8 cellular contexts compared by ENCODE assay signal in genomic region chr10:110535958-110536891, GRCh38. TPM values are rescaled to one million over a fixed set of nuclear protein-coding genes. Genes with fewer than 3 reads are reported as not detected.
A peak's percentile ranks its signal among the peaks of the same experiment; 100 is the strongest.
DNase-seq lines count a peak whose midpoint lies in the region; ATAC-seq, FAIRE-seq and TF ChIP-seq lines count a peak whose summit lies in the region.

No MANE protein-coding gene starts in this region.

- TF ChIP-seq EP300 in H1 (IDR thresholded peaks at IDR 0.05; ENCODE audit: borderline replicate concordance in 1 of 2, low read depth in 2 of 2, low read length in 2 of 2), result no peak

- H3K56ac ChIP-seq in H1 (replicated peaks; ENCODE audit: insufficient read length, low read depth, low read length), result no peak overlapping the region

- H2BK15ac ChIP-seq in H1 (ENCODE audit: low read length), result no peak overlapping the region

- H2BK5ac ChIP-seq in H1 (ENCODE audit: low read depth, low read length), result no peak overlapping the region

- H4K91ac ChIP-seq in H1 (replicated peaks; ENCODE audit: insufficient read length, low read length), result no peak overlapping the region

- TF ChIP-seq CTCF in H1 (IDR thresholded peaks at IDR 0.05; ENCODE audit: control extremely low read depth in 1 of 3, insufficient read depth in 1 of 3, low read depth in 1 of 3, low read length in 3 of 3), result peak; percentile 36 to 55 (median 47)

- peak; percentile 27 for DNase-seq in GDM1 (lab: John Stamatoyannopoulos, UW)
- DNase-seq in Jurkat, Clone E6-1 (ENCODE audit: low read depth, low spot score), result peak; percentile 76
- DNase-seq in activated CD4-positive, alpha-beta T cell treated with anti-CD3 and anti-CD28 coated beads for 1 hour, result peak; percentile 27
- DNase-seq in H1 (ENCODE audit: low read depth in 1 of 2, low spot score in 2 of 2), result no peak
- DNase-seq in renal cortical epithelial cell (ENCODE audit: low read depth), result peak; percentile 91
- DNase-seq in NCI-H82 treated with DMSO at 0.1 percent for 48 hours (lab: John Stamatoyannopoulos, UW; ENCODE audit: unreplicated experiment), result no peak
- DNase-seq in NCI-H1694 treated with DMSO at 0.1 percent for 48 hours (lab: John Stamatoyannopoulos, UW), result no peak

- no peaks in the 10 kb centered on the region for H3K23me2 ChIP-seq in H1 (ENCODE audit: low read depth, low read length)

- no peak overlapping the region for H3K9ac ChIP-seq in H1 (replicated peaks in 1 of 4; ENCODE audit: extremely low read depth in 1 of 4, low read depth in 3 of 4, low read length in 3 of 4)

- no peak overlapping the region for H3K4me3 ChIP-seq in Jurkat, Clone E6-1 (ENCODE audit: low read length)
- H3K4me3 ChIP-seq in H1 (ENCODE audit: extremely low read depth in 1 of 4, insufficient read depth in 2 of 4, low read depth in 3 of 4, low read length in 4 of 4), result no peak overlapping the region

- POLR2A ChIA-PET in H1 (lab: Charles Lee; ENCODE audit: partially characterized antibody), result no interaction called here

- ATAC-seq in GM21717 (IDR thresholded peaks at IDR 0.05; ENCODE audit: unreplicated experiment), result peak; percentile 84

- WGBS in H1 (ENCODE audit: extremely low coverage in 1 of 2, insufficient coverage in 1 of 2, insufficient read length in 1 of 2, insufficient replicate concordance in 2 of 2, low coverage in 1 of 2, low lambda C conversion rate in 2 of 2, missing lambda C conversion rate in 1 of 2), 2 experiments, result 88% methylated on average over 12 of the region's 12 CpGs; no CpG with 5 or more reads in 1 of the 2 experiments

- no peak overlapping the region for H3K23ac ChIP-seq in H1 (ENCODE audit: insufficient read length)

- H3K79me1 ChIP-seq in H1 (ENCODE audit: low read depth, low read length), result no peaks in the 10 kb centered on the region

- H2BK12ac ChIP-seq in H1 (ENCODE audit: low read depth, low read length), result no peak overlapping the region

- peaks cover 0 to 3% (median 0%) of the 10 kb centered on the region in 4 experiments; a peak in 2 of 7 replicates for H3K4me1 ChIP-seq in H1 (replicated peaks in 1 of 4; ENCODE audit: control insufficient read depth in 3 of 4, insufficient read depth in 4 of 4, low read length in 3 of 4)

- H3K9me3 ChIP-seq in H1 (ENCODE audit: insufficient read depth in 2 of 2, low read depth in 1 of 2, low read length in 1 of 2), result no peaks in the 10 kb centered on the region

- CTCF ChIA-PET in H1 (lab: Charles Lee; ENCODE audit: partially characterized antibody), result interaction anchor here (0.9 to 4.7 kb wide), 4 partner anchors 10 to 232 kb away, joined by 3 to 25 read pairs (median 9); partner anchors contain the start of gene SMNDC1

- no peaks in the 10 kb centered on the region for H4K20me1 ChIP-seq in H1 (replicated peaks in 1 of 2; ENCODE audit: control insufficient read depth in 1 of 2, insufficient read depth in 2 of 2, low read length in 2 of 2)

- no peak overlapping the region for H2AK5ac ChIP-seq in H1 (ENCODE audit: low read depth, low read length)

- H3K4me2 ChIP-seq in H1 (ENCODE audit: insufficient read depth in 1 of 2, low read depth in 2 of 2, low read length in 2 of 2), result no peak overlapping the region

- no peaks in the 10 kb centered on the region for H3K36me3 ChIP-seq in H1 (ENCODE audit: control insufficient read depth in 2 of 4, insufficient read depth in 4 of 4, low read length in 3 of 4)

- peak; percentile 80 for TF ChIP-seq RAD21 in H1 (IDR thresholded peaks at IDR 0.05 in 1 of 2, conservative IDR thresholded peaks at IDR 0.05 in 1 of 2; ENCODE audit: low read depth in 2 of 2, low read length in 2 of 2)

- H2BK20ac ChIP-seq in H1 (ENCODE audit: low read length), result 0 out of 2 replicates have a peak overlapping the region, but pooled peaks have one; percentile 19

- H3K4ac ChIP-seq in H1 (replicated peaks; ENCODE audit: insufficient read length, low read depth, low read length), result no peak overlapping the region

- H4K5ac ChIP-seq in H1 (ENCODE audit: insufficient read length, low read depth, low read length), result no peak overlapping the region

- TF ChIP-seq POLR2A in H1 (IDR thresholded peaks at IDR 0.05; ENCODE audit: control extremely low read depth in 1 of 2, low read depth in 2 of 2, low read length in 2 of 2), result no peak

- no peaks in the 10 kb centered on the region for H3K27me3 ChIP-seq in H1 (replicated peaks in 1 of 4; ENCODE audit: control insufficient read depth in 3 of 4, extremely low read depth in 1 of 4, insufficient read depth in 3 of 4, low read length in 3 of 4)

- H3K18ac ChIP-seq in H1 (ENCODE audit: extremely low read depth, low read length), result no peak overlapping the region

- no peak overlapping the region for H3K27ac ChIP-seq in H1 (ENCODE audit: low read depth, low read length)

- no peak overlapping the region for H3K14ac ChIP-seq in H1 (ENCODE audit: insufficient read length)

- FAIRE-seq in H1 (lab: Jason Lieb, UNC), result peak; percentile 7

- H3K79me2 ChIP-seq in H1 (ENCODE audit: control insufficient read depth in 1 of 2, insufficient read depth in 2 of 2, low read length in 2 of 2), result no peaks in the 10 kb centered on the region

- no peak overlapping the region for H2BK120ac ChIP-seq in H1 (replicated peaks; ENCODE audit: low read depth, low read length)

- H2AFZ ChIP-seq in H1 (ENCODE audit: low read length), result peak overlapping the region; percentile 74; the same call in 1 of the 2 replicates

- H4K8ac ChIP-seq in H1 (ENCODE audit: extremely low read depth, insufficient read depth, low read length), result peak overlapping the region; percentile 59; the same call in 1 of the 2 replicates

TF ChIP-seq in H1, 55 proteins besides CTCF, POLR2A, EP300 and RAD21 (continues in another document):
- TF ChIP-seq SP4 (IDR thresholded peaks at IDR 0.05; ENCODE audit: low read length) (no peak), KDM5A (IDR thresholded peaks at IDR 0.05; ENCODE audit: low read length) (no peak), ZNF274 (IDR thresholded peaks at IDR 0.05; ENCODE audit: borderline replicate concordance, extremely low read depth, low read length) (no peak), TAF7 (optimal IDR thresholded peaks at IDR 0.05; ENCODE audit: borderline replicate concordance, low read depth, low read length) (no peak), JUND (IDR thresholded peaks at IDR 0.05; ENCODE audit: low read length) (no peak), RXRA (IDR thresholded peaks at IDR 0.05; ENCODE audit: insufficient read depth, low read depth, low read length) (no peak), SP1 (IDR thresholded peaks at IDR 0.05; ENCODE audit: low read depth, low read length) (no peak), BRCA1 (IDR thresholded peaks at IDR 0.05; ENCODE audit: low read depth, low read length) (no peak), BCL11A (IDR thresholded peaks at IDR 0.05; ENCODE audit: low read depth in 2 of 2, low read length in 2 of 2) (no peak), FOSL1 (IDR thresholded peaks at IDR 0.05; ENCODE audit: insufficient read depth, low read depth, low read length) (no peak), HDAC2 (IDR thresholded peaks at IDR 0.05; ENCODE audit: borderline replicate concordance in 1 of 2, low read depth in 2 of 2, low read length in 2 of 2) (no peak), SRF (IDR thresholded peaks at IDR 0.05; ENCODE audit: low read depth, low read length) (no peak)

RNA-seq across cellular contexts. Expression of gene SMC3, which starts 31.3 kb away (rescaled TPM):
- 38.8 TPM for polyA plus RNA-seq in Jurkat, Clone E6-1 (2012; ENCODE audit: insufficient read depth, insufficient read length)
- total RNA-seq in H1 (2021; fragmentation: NEBNext Ultra II Directional; extraction: Animal tissue kit (Norgen Biotek cat#: 25700)), result 89.8 and 93.4 TPM in 2 replicates
- polyA plus RNA-seq in H1 (2011; rRNA removed), result 7.8 and 12.7 TPM in 2 replicates
- polyA plus RNA-seq in H1 (2011; cell fraction: cytosol; rRNA removed), result 29.8 TPM
- polyA plus RNA-seq in H1 (2011; cell fraction: nucleus; rRNA removed), result 5.9 TPM
- polyA plus RNA-seq in H1 (2012, experiment 1 of 2), result 44.2 to 101 TPM (median 59.5 TPM) in 4 replicates
- polyA plus RNA-seq in H1 (2012, experiment 2 of 2), result 4.2 TPM
- 65.2 TPM for polyA plus RNA-seq in H1 (2013, experiment 1 of 2)
- polyA plus RNA-seq in H1 (2013, experiment 2 of 2), result 67.9 TPM
- 14.4 and 18.6 TPM in 2 replicates for polyA minus RNA-seq in H1 (2011; rRNA and poly(A)+ RNA removed)
- polyA minus RNA-seq in H1 (2011; cell fraction: cytosol; rRNA and poly(A)+ RNA removed), result 23.2 TPM
- 21.7 TPM for polyA minus RNA-seq in H1 (2011; cell fraction: nucleus; rRNA and poly(A)+ RNA removed)
- total RNA-seq in renal cortical epithelial cell, result 20.1 and 39.3 TPM in 2 replicates

RNA-seq across cellular contexts. Expression of gene DUSP5, which starts 38.5 kb away (rescaled TPM):
- 5.0 TPM for polyA plus RNA-seq in Jurkat, Clone E6-1 (2012; ENCODE audit: insufficient read depth, insufficient read length)
- 27.0 and 30.3 TPM in 2 replicates for total RNA-seq in H1 (2021; fragmentation: NEBNext Ultra II Directional; extraction: Animal tissue kit (Norgen Biotek cat#: 25700))
- 13.3 and 13.6 TPM in 2 replicates for polyA plus RNA-seq in H1 (2011; rRNA removed)
- 15.2 TPM for polyA plus RNA-seq in H1 (2011; cell fraction: cytosol; rRNA removed)
- polyA plus RNA-seq in H1 (2011; cell fraction: nucleus; rRNA removed), result 12.0 TPM
- polyA plus RNA-seq in H1 (2012, experiment 1 of 2), result 14.3 to 18.7 TPM (median 15.9 TPM) in 4 replicates
- polyA plus RNA-seq in H1 (2012, experiment 2 of 2), result 16.9 TPM
- 17.0 TPM for polyA plus RNA-seq in H1 (2013, experiment 1 of 2)
- polyA plus RNA-seq in H1 (2013, experiment 2 of 2), result 20.2 TPM
- polyA minus RNA-seq in H1 (2011; rRNA and poly(A)+ RNA removed), result 28.9 and 41.0 TPM in 2 replicates
- polyA minus RNA-seq in H1 (2011; cell fraction: cytosol; rRNA and poly(A)+ RNA removed), result 37.5 TPM
- 14.9 TPM for polyA minus RNA-seq in H1 (2011; cell fraction: nucleus; rRNA and poly(A)+ RNA removed)
- total RNA-seq in renal cortical epithelial cell, result 8.2 and 62.2 TPM in 2 replicates

Comparison
In these comparisons a context has a peak if more than half of its experiments do, and no peak if none do; other contexts are left out.
1. DNase-seq: peak in GDM1 (single experiment), Jurkat, Clone E6-1 (single experiment), activated CD4-positive, alpha-beta T cell treated with anti-CD3 and anti-CD28 coated beads for 1 hour (single experiment) and renal cortical epithelial cell (single experiment); none in H1 (0 of 2), NCI-H82 treated with DMSO at 0.1 percent for 48 hours (single experiment) and NCI-H1694 treated with DMSO at 0.1 percent for 48 hours (single experiment).